Comparison of ENCODE assay signal across 8 cellular contexts in genomic region chr2:120013569-120014223, GRCh38. TPM values are rescaled to one million over a fixed set of nuclear protein-coding genes. Genes with fewer than 3 reads are reported as not detected.
DNase-seq lines count a peak whose midpoint lies in the region; ATAC-seq and TF ChIP-seq lines count a peak whose summit lies in the region.

No MANE protein-coding gene starts in this region.

- peak overlapping the region; percentile 71 for H3K4me2 ChIP-seq in fibroblast of lung (ENCODE audit: extremely low read depth, insufficient read depth, low read length)

- no peaks in the 10 kb centered on the region for H3K36me3 ChIP-seq in fibroblast of lung (ENCODE audit: control insufficient read depth, insufficient read depth, low read length)
- no peaks in the 10 kb centered on the region for H3K36me3 ChIP-seq in neutrophil

- no peaks in the 10 kb centered on the region for H3K9me3 ChIP-seq in fibroblast of lung (ENCODE audit: control insufficient read depth, insufficient read depth, low read depth, low read length)
- H3K9me3 ChIP-seq in neutrophil = no peaks in the 10 kb centered on the region

- no peaks in the 10 kb centered on the region for H4K20me1 ChIP-seq in fibroblast of lung (ENCODE audit: control insufficient read depth, extremely low read depth, insufficient read depth, low read length)

- H3K27me3 ChIP-seq in fibroblast of lung (ENCODE audit: control insufficient read depth, insufficient read depth, low read length) = no peaks in the 10 kb centered on the region
- peaks cover 69% of the 10 kb centered on the region for H3K27me3 ChIP-seq in neutrophil

- H3K79me2 ChIP-seq in fibroblast of lung (ENCODE audit: control insufficient read depth, insufficient read depth, low read length) = no peaks in the 10 kb centered on the region

- H3K9ac ChIP-seq in fibroblast of lung (ENCODE audit: insufficient read depth, low read length) = peak overlapping the region; percentile 51

- H3K4me1 ChIP-seq in fibroblast of lung (ENCODE audit: control insufficient read depth, extremely low read depth, insufficient read depth, low read length) (peaks cover 3% of the 10 kb centered on the region), neutrophil (ENCODE audit: control insufficient read depth in 1 of 2, insufficient read depth in 1 of 2, low read depth in 1 of 2, low read length in 1 of 2) (peaks cover 11% of the 10 kb centered on the region in 2 experiments)

- H3K4me3 ChIP-seq in fibroblast of lung (replicated peaks in 1 of 4; ENCODE audit: control extremely low read depth in 1 of 4, insufficient read depth in 1 of 4, low read depth in 3 of 4, low read length in 4 of 4) (peak overlapping the region; percentile 48 to 92 (median 66)), neutrophil (ENCODE audit: low read depth in 1 of 2, low read length in 1 of 2) (peak overlapping the region; percentile 79 to 88)

- DNase-seq in A172 (ENCODE audit: low spot score) (peak; percentile 18), SHP77 treated with DMSO at 0.1 percent for 48 hours (lab: John Stamatoyannopoulos, UW) (peak; percentile 15), fibroblast of lung (ENCODE audit: low read depth in 2 of 2) (peak in 1 of 2 donors; percentile 5), activated gamma-delta T cell (lab: John Stamatoyannopoulos, UW) (no peak), COR-L47 (lab: John Stamatoyannopoulos, UW) (no peak)
- no peak for DNase-seq in activated CD4-positive, CD25-positive, alpha-beta regulatory T cell treated with anti-CD3 and anti-CD28 coated beads, Interleukin-2, amount 50 U/mL, for 72 hours

- no peak overlapping the region for H2AFZ ChIP-seq in fibroblast of lung (ENCODE audit: low read length)

- TF ChIP-seq CTCF in fibroblast of lung (conservative IDR thresholded peaks at IDR 0.05 in 1 of 2, IDR thresholded peaks at IDR 0.05 in 1 of 2; ENCODE audit: low read depth in 1 of 2, low read length in 2 of 2) (no peak), neutrophil (IDR thresholded peaks at IDR 0.05) (no peak)

- ATAC-seq in GM18861 (IDR thresholded peaks at IDR 0.05; ENCODE audit: unreplicated experiment) = peak; percentile 8

- H3K27ac ChIP-seq in fibroblast of lung (ENCODE audit: insufficient read depth, low read length) = no peak overlapping the region
- no peak overlapping the region for H3K27ac ChIP-seq in neutrophil

RNA-seq across cellular contexts. Expression of gene EPB41L5, which starts 0.8 kb away (rescaled TPM):
- 11.1 and 14.8 TPM in 2 replicates for total RNA-seq in A172 (2014; rRNA removed; shearing (Covaris generic))
- 16.2 and 16.7 TPM in 2 replicates for total RNA-seq in fibroblast of lung
- 10.6 and 11.6 TPM in 2 replicates for polyA plus RNA-seq in fibroblast of lung
- polyA plus RNA-seq in fibroblast of lung (2012) = 5.7 TPM in 2 replicates
- 11.1 and 14.1 TPM in 2 replicates for polyA minus RNA-seq in fibroblast of lung (ENCODE audit: low replicate concordance)

Comparison
In these comparisons a context has a peak if more than half of its experiments do, and no peak if none do; other contexts are left out.
1. DNase-seq: peak in A172 (single experiment) and SHP77 treated with DMSO at 0.1 percent for 48 hours (single experiment); none in activated gamma-delta T cell (single experiment), activated CD4-positive, CD25-positive, alpha-beta regulatory T cell treated with anti-CD3 and anti-CD28 coated beads, Interleukin-2, amount 50 U/mL, for 72 hours (single experiment) and COR-L47 (single experiment).